Comparison of ENCODE assay signal across 11 cellular contexts in genomic region chr2:217106650-217107014, GRCh38.
DNase-seq lines count a peak whose midpoint lies in the region; ATAC-seq and TF ChIP-seq lines count a peak whose summit lies in the region.
"Had no signal": no experiment of that assay in that cellular context is flagged by ENCODE, and none has a peak within 500 bp of the region (broad histone marks: within the 10 kb centered on the region; RNA-seq: fewer than 3 reads in every experiment).

No MANE protein-coding gene starts in this region.

- peaks cover 68% of the 10 kb centered on the region for H3K4me1 Mint-ChIP-seq in HFFc6 (ENCODE audit: low read depth)
- H3K4me1 Mint-ChIP-seq: activated naive CD4-positive, alpha-beta T cell treated with anti-CD3 and anti-CD28 coated beads, Interleukin-2, amount 50 U/mL, for 24 hours; immature natural killer cell had no signal

- no peaks in the 10 kb centered on the region for H3K9me3 Mint-ChIP-seq in HFFc6
- H3K9me3 Mint-ChIP-seq: activated naive CD4-positive, alpha-beta T cell treated with anti-CD3 and anti-CD28 coated beads, Interleukin-2, amount 50 U/mL, for 24 hours; immature natural killer cell had no signal

- no peaks in the 10 kb centered on the region; the same call in 1 of the 2 replicates for H3K27me3 Mint-ChIP-seq in HFFc6 (ENCODE audit: insufficient read depth)

- H3K27ac Mint-ChIP-seq in HFFc6: peak overlapping the region; percentile 92
- H3K27ac Mint-ChIP-seq: activated naive CD4-positive, alpha-beta T cell treated with anti-CD3 and anti-CD28 coated beads, Interleukin-2, amount 50 U/mL, for 24 hours had no signal

- TF ChIP-seq CTCF in BE2C (IDR thresholded peaks at IDR 0.05; ENCODE audit: low read depth, low read length): peak; percentile 72
- peak; percentile 89 for TF ChIP-seq CTCF in HFFc6 (IDR thresholded peaks at IDR 0.05)

- H3K4me3 ChIP-seq in BE2C (ENCODE audit: low read depth, low read length): no peak overlapping the region
- no peak overlapping the region for H3K4me3 ChIP-seq in aorta (ENCODE audit: low read length in 2 of 2)

- DNase-seq in BE2C (no peak), HFFc6 (peak; percentile 68), amniotic epithelial cell (ENCODE audit: low read depth) (peak; percentile 69), kidney tubule cell (ENCODE audit: low spot score) (peak; percentile 75), aorta (no peak), NOMO-1 treated with DMSO at 0.1 percent for 48 hours (lab: John Stamatoyannopoulos, UW; ENCODE audit: unreplicated experiment) (no peak)
- DNase-seq: immature natural killer cell, NCI-H2029 had no signal

- peaks cover 7% of the 10 kb centered on the region for H3K36me3 Mint-ChIP-seq in HFFc6 (ENCODE audit: low read depth)
- H3K36me3 Mint-ChIP-seq: activated naive CD4-positive, alpha-beta T cell treated with anti-CD3 and anti-CD28 coated beads, Interleukin-2, amount 50 U/mL, for 24 hours had no signal

- ATAC-seq in aorta (ENCODE audit: low FRiP score) (no peak), GM21786 (IDR thresholded peaks at IDR 0.05; ENCODE audit: unreplicated experiment) (no peak), GM21737 (IDR thresholded peaks at IDR 0.05; ENCODE audit: unreplicated experiment) (no peak)

- no peaks in the 10 kb centered on the region for H3K27me3 ChIP-seq in BE2C
- H3K27me3 ChIP-seq in aorta (ENCODE audit: control insufficient read depth in 1 of 2, insufficient read depth in 2 of 2, low read length in 1 of 2): no peaks in the 10 kb centered on the region

- no peaks in the 10 kb centered on the region; the same call in 1 of the 2 replicates for H3K36me3 ChIP-seq in BE2C
- H3K36me3 ChIP-seq in aorta (ENCODE audit: control insufficient read depth in 1 of 2, insufficient read depth in 2 of 2, low read length in 1 of 2): no peaks in the 10 kb centered on the region

- 83 to 87% methylated on average over 3 of the region's 3 CpGs for WGBS in aorta, 2 donors

- H3K9me3 ChIP-seq in BE2C (no peaks in the 10 kb centered on the region), aorta (ENCODE audit: control insufficient read depth, low read length) (no peaks in the 10 kb centered on the region)

- no peaks in the 10 kb centered on the region for H3K4me1 ChIP-seq in BE2C
- peaks cover 0 to 5% of the 10 kb centered on the region in 2 donors for H3K4me1 ChIP-seq in aorta (ENCODE audit: control insufficient read depth in 1 of 2, insufficient read depth in 2 of 2, low read length in 2 of 2)

- H3K4me3 Mint-ChIP-seq in HFFc6: peak overlapping the region; percentile 50
- H3K4me3 Mint-ChIP-seq: activated naive CD4-positive, alpha-beta T cell treated with anti-CD3 and anti-CD28 coated beads, Interleukin-2, amount 50 U/mL, for 24 hours had no signal

- H3K27ac ChIP-seq in aorta (ENCODE audit: low read depth in 1 of 2, low read length in 2 of 2): peak overlapping the region in 1 of 2 donors; percentile 99

- intact Hi-C loops in aorta (cut with DNase I): loop anchor here (5.0 to 10.0 kb wide), 4 partner anchors 132 to 808 kb away; partner anchors contain the start of gene IGFBP5 (in 1 of the 2)

Comparison
In these comparisons a context has a peak if more than half of its experiments do, and no peak if none do; other contexts are left out.
1. DNase-seq: peak in HFFc6 (single experiment), amniotic epithelial cell (single experiment) and kidney tubule cell (single experiment); none in BE2C (single experiment), aorta (0 of 2) and NOMO-1 treated with DMSO at 0.1 percent for 48 hours (single experiment).